In genomic region chr5:31563216-31563615, GRCh38 we compare ENCODE assay signal across 22 cellular contexts.
"Had no signal": no experiment of that assay in that cellular context is flagged by ENCODE, and none has a peak within 500 bp of the region (broad histone marks: within the 10 kb centered on the region; RNA-seq: fewer than 3 reads in every experiment).

No MANE protein-coding gene starts in this region.

- H3K27me3 Mint-ChIP-seq: activated CD4-positive, alpha-beta memory T cell treated with anti-CD3 and anti-CD28 coated beads, Interleukin-2, amount 10 ng/mL, durations not matched to agents 7 days and 5 days; activated CD4-positive, alpha-beta T cell treated with anti-CD3 and anti-CD28 coated beads, Interleukin-2, amount 10 ng/mL, durations not matched to agents 24 days and 14 days; brain; type B pancreatic cell had no signal

- H3K4me3 Mint-ChIP-seq: activated CD4-positive, alpha-beta memory T cell treated with anti-CD3 and anti-CD28 coated beads, Interleukin-2, amount 10 ng/mL, durations not matched to agents 7 days and 5 days; activated CD4-positive, alpha-beta T cell treated with anti-CD3 and anti-CD28 coated beads, Interleukin-2, amount 10 ng/mL, durations not matched to agents 24 days and 14 days; activated naive CD8-positive, alpha-beta T cell treated with anti-CD3 and anti-CD28 coated beads, Interleukin-2, amount 50 U/mL, for 24 hours; activated T-cell treated with anti-CD3 and anti-CD28 coated beads, Interleukin-2, amount 50 U/mL, for 72 hours; brain; mesothelial cell of epicardium; naive thymus-derived CD8-positive, alpha-beta T cell; stimulated activated naive B cell treated with anti-CD40 and anti-IgM and Interleukin-4, amounts not matched to agents 10 μg/mL and 1 μg/mL and 100 μg/mL, for 72 hours; type B pancreatic cell had no signal

- DNase-seq: activated CD4-positive, alpha-beta memory T cell treated with anti-CD3 and anti-CD28 coated beads, Interleukin-2, amount 10 ng/mL, durations not matched to agents 7 days and 5 days; activated CD4-positive, alpha-beta T cell treated with anti-CD3 and anti-CD28 coated beads, Interleukin-2, amount 10 ng/mL, durations not matched to agents 24 days and 14 days; activated effector memory CD4-positive, alpha-beta T cell treated with anti-CD3 and anti-CD28 coated beads, Interleukin-2, amount 50 U/mL, for 16 hours; activated naive CD4-positive, alpha-beta T cell treated with anti-CD3 and anti-CD28 coated beads, Interleukin-2, amount 50 U/mL, for 16 hours; activated naive CD8-positive, alpha-beta T cell treated with anti-CD3 and anti-CD28 coated beads, Interleukin-2, amount 50 U/mL, for 24 hours; activated T-cell treated with anti-CD3 and anti-CD28 coated beads, Interleukin-2, amount 50 U/mL, for 72 hours; caudate nucleus; esophagus squamous epithelium; foreskin keratinocyte; left lung; mammary epithelial cell; naive thymus-derived CD8-positive, alpha-beta T cell; small intestine; stimulated activated naive B cell treated with anti-CD40 and anti-IgM and Interleukin-4, amounts not matched to agents 10 μg/mL and 1 μg/mL and 100 μg/mL, for 72 hours; T-helper 9 cell had no signal

- H3K27ac Mint-ChIP-seq: activated CD4-positive, alpha-beta memory T cell treated with anti-CD3 and anti-CD28 coated beads, Interleukin-2, amount 10 ng/mL, durations not matched to agents 7 days and 5 days; activated CD4-positive, alpha-beta T cell treated with anti-CD3 and anti-CD28 coated beads, Interleukin-2, amount 10 ng/mL, durations not matched to agents 24 days and 14 days; activated naive CD8-positive, alpha-beta T cell treated with anti-CD3 and anti-CD28 coated beads, Interleukin-2, amount 50 U/mL, for 24 hours; activated T-cell treated with anti-CD3 and anti-CD28 coated beads, Interleukin-2, amount 50 U/mL, for 72 hours; brain; mesothelial cell of epicardium; naive thymus-derived CD8-positive, alpha-beta T cell; stimulated activated naive B cell treated with anti-CD40 and anti-IgM and Interleukin-4, amounts not matched to agents 10 μg/mL and 1 μg/mL and 100 μg/mL, for 72 hours; type B pancreatic cell had no signal

- H3K27ac ChIP-seq: esophagus squamous epithelium, foreskin keratinocyte, left lung, thoracic aorta, VCaP had no signal

- H3K4me1 Mint-ChIP-seq: activated CD4-positive, alpha-beta memory T cell treated with anti-CD3 and anti-CD28 coated beads, Interleukin-2, amount 10 ng/mL, durations not matched to agents 7 days and 5 days; brain; mesothelial cell of epicardium; naive thymus-derived CD8-positive, alpha-beta T cell; stimulated activated naive B cell treated with anti-CD40 and anti-IgM and Interleukin-4, amounts not matched to agents 10 μg/mL and 1 μg/mL and 100 μg/mL, for 72 hours had no signal

- H3K4me1 ChIP-seq: esophagus squamous epithelium, foreskin keratinocyte, left lung had no signal

- H3K4me3 ChIP-seq: esophagus squamous epithelium, left lung, thoracic aorta had no signal

- H3K36me3 Mint-ChIP-seq: type B pancreatic cell had no signal

- H3K9me3 ChIP-seq: esophagus squamous epithelium, thoracic aorta had no signal

- H3K27me3 ChIP-seq: esophagus squamous epithelium, foreskin keratinocyte, left lung had no signal

- ATAC-seq: activated CD4-positive, CD25-positive, alpha-beta regulatory T cell treated with anti-CD3 and anti-CD28 coated beads, Interleukin-2, amount 50 U/mL, for 24 hours; activated naive CD8-positive, alpha-beta T cell treated with anti-CD3 and anti-CD28 coated beads, Interleukin-2, amount 50 U/mL, for 24 hours; activated T-cell treated with anti-CD3 and anti-CD28 coated beads, Interleukin-2, amount 50 U/mL, for 72 hours; foreskin keratinocyte; left lung; naive thymus-derived CD8-positive, alpha-beta T cell; sciatic nerve; stimulated activated naive B cell treated with anti-CD40 and anti-IgM and Interleukin-4, amounts not matched to agents 10 μg/mL and 1 μg/mL and 100 μg/mL, for 72 hours had no signal

- H3K36me3 ChIP-seq: esophagus squamous epithelium, thoracic aorta had no signal
